Comparison of ENCODE assay signal across 18 cellular contexts in the genomic region with DNA sequence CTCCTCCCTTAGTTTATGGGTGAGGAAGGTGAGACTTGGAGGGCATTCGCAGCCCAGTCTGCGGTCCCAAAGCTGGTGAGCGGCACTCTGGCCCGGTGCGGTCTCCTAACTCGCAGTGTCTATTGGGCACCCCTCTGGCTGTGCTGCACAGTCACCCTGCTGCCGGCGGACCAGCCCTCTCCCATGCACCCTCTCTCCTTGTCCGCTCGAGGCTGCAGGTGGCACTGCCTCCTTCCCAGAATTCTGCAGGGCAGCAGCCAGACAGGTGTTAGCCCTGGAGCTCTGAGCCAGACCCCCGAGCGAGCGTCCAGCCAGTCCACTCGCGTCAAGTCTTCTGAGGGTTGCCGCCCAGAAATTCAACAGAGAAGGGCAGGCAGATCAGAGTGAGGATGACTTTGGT. TPM values are rescaled to one million over a fixed set of nuclear protein-coding genes. Genes with fewer than 3 reads are reported as not detected.
DNase-seq lines count a peak whose midpoint lies in the region; ATAC-seq and TF ChIP-seq lines count a peak whose summit lies in the region.
"Had no signal": no experiment of that assay in that cellular context is flagged by ENCODE, and none has a peak within 500 bp of the region (broad histone marks: within the 10 kb centered on the region; RNA-seq: fewer than 3 reads in every experiment).

No MANE protein-coding gene starts in this region.

- no peaks in the 10 kb centered on the region for H4K20me1 ChIP-seq in Karpas-422 (ENCODE audit: insufficient read depth, low read depth, low read length)

- peaks cover 93% of the 10 kb centered on the region for H3K36me3 Mint-ChIP-seq in activated T-cell treated with anti-CD3 and anti-CD28 coated beads, Interleukin-2, amount 50 U/mL, for 24 hours (ENCODE audit: low read depth)
- H3K36me3 Mint-ChIP-seq in CD8-positive, alpha-beta T cell: peaks cover 85% of the 10 kb centered on the region
- peaks cover 5 to 51% (median 21%) of the 10 kb centered on the region in 5 donors for H3K36me3 Mint-ChIP-seq in naive thymus-derived CD4-positive, alpha-beta T cell
- H3K36me3 Mint-ChIP-seq in endodermal cell (ENCODE audit: low read depth): peaks cover 70% of the 10 kb centered on the region

- H3K9ac ChIP-seq in Karpas-422 (ENCODE audit: low read length): no peak overlapping the region
- H3K9ac ChIP-seq in endodermal cell (ENCODE audit: extremely low read depth, low read length, poor library complexity, severe bottlenecking): no peak overlapping the region

- H3K4me2 ChIP-seq in Karpas-422 (ENCODE audit: low read depth, low read length, poor library complexity, severe bottlenecking): no peak overlapping the region
- H3K4me2 ChIP-seq: A549 had no signal

- peak overlapping the region; percentile 53 for H3K27ac Mint-ChIP-seq in activated T-cell treated with anti-CD3 and anti-CD28 coated beads, Interleukin-2, amount 50 U/mL, for 24 hours
- H3K27ac Mint-ChIP-seq in CD8-positive, alpha-beta T cell: peak overlapping the region; percentile 49
- peak overlapping the region in 5 of 9 donors; percentile 16 to 79 (median 51) for H3K27ac Mint-ChIP-seq in naive thymus-derived CD4-positive, alpha-beta T cell
- H3K27ac Mint-ChIP-seq in endodermal cell: no peak overlapping the region
- H3K27ac Mint-ChIP-seq: CD4-positive, alpha-beta T cell had no signal

- H3K9me3 ChIP-seq in CD8-positive, alpha-beta T cell (ENCODE audit: low read length): no peaks in the 10 kb centered on the region
- H3K9me3 ChIP-seq in naive thymus-derived CD4-positive, alpha-beta T cell (ENCODE audit: control insufficient read depth in 2 of 3, low read length in 3 of 3): no peaks in the 10 kb centered on the region
- H3K9me3 ChIP-seq in Karpas-422 (ENCODE audit: low read length) (no peaks in the 10 kb centered on the region), endodermal cell (ENCODE audit: control insufficient read depth, low read length) (no peaks in the 10 kb centered on the region)
- H3K9me3 ChIP-seq: A549 had no signal

- H3K9me3 Mint-ChIP-seq in activated T-cell treated with anti-CD3 and anti-CD28 coated beads, Interleukin-2, amount 50 U/mL, for 24 hours: no peaks in the 10 kb centered on the region
- H3K9me3 Mint-ChIP-seq in CD8-positive, alpha-beta T cell: no peaks in the 10 kb centered on the region
- H3K9me3 Mint-ChIP-seq in naive thymus-derived CD4-positive, alpha-beta T cell: no peaks in the 10 kb centered on the region
- no peaks in the 10 kb centered on the region for H3K9me3 Mint-ChIP-seq in endodermal cell
- H3K9me3 Mint-ChIP-seq: CD4-positive, alpha-beta T cell had no signal

- no peak overlapping the region for H3K4me3 ChIP-seq in CD8-positive, alpha-beta T cell (ENCODE audit: low read depth, low read length)
- H3K4me3 ChIP-seq in coronary artery (no peak overlapping the region), Karpas-422 (ENCODE audit: low read length) (no peak overlapping the region), endodermal cell (ENCODE audit: low read length) (no peak overlapping the region)
- no peak overlapping the region for H3K4me3 ChIP-seq in naive thymus-derived CD4-positive, alpha-beta T cell (ENCODE audit: low read length)
- H3K4me3 ChIP-seq: A549 had no signal

- WGBS in endodermal cell (ENCODE audit: insufficient coverage in 1 of 2, insufficient read length in 1 of 2), 2 experiments: 91 to 96% methylated on average over 12 to 16 of the region's 16 CpGs

- no peak for TF ChIP-seq CTCF in CD8-positive, alpha-beta T cell (IDR thresholded peaks at IDR 0.05)
- no peak for TF ChIP-seq CTCF in coronary artery (IDR thresholded peaks at IDR 0.05)
- TF ChIP-seq CTCF in endodermal cell (conservative IDR thresholded peaks at IDR 0.05): no peak

- peaks cover 51% of the 10 kb centered on the region for H3K36me3 ChIP-seq in CD8-positive, alpha-beta T cell (ENCODE audit: insufficient read depth, low read length)
- H3K36me3 ChIP-seq in naive thymus-derived CD4-positive, alpha-beta T cell (ENCODE audit: control insufficient read depth in 2 of 3, insufficient read depth in 3 of 3, low read length in 3 of 3): peaks cover 41 to 92% (median 70%) of the 10 kb centered on the region in 3 experiments
- peaks cover 41% of the 10 kb centered on the region; the same call in 1 of the 2 replicates for H3K36me3 ChIP-seq in Karpas-422 (ENCODE audit: insufficient read depth, low read length)
- peaks cover 61% of the 10 kb centered on the region for H3K36me3 ChIP-seq in endodermal cell (ENCODE audit: control insufficient read depth, insufficient read depth, low read length)

- POLR2A ChIA-PET in CD8-positive, alpha-beta T cell (lab: Charles Lee): no interaction called here
- POLR2A ChIA-PET in naive thymus-derived CD4-positive, alpha-beta T cell (lab: Charles Lee): no interaction called here

- no peaks in the 10 kb centered on the region for H3K27me3 ChIP-seq in CD8-positive, alpha-beta T cell (ENCODE audit: insufficient read depth, low read length)
- no peaks in the 10 kb centered on the region for H3K27me3 ChIP-seq in naive thymus-derived CD4-positive, alpha-beta T cell (ENCODE audit: control insufficient read depth in 2 of 2, insufficient read depth in 2 of 2, low read length in 2 of 2)
- H3K27me3 ChIP-seq in Karpas-422 (ENCODE audit: low read length) (no peaks in the 10 kb centered on the region), endodermal cell (ENCODE audit: control insufficient read depth, insufficient read depth, low read length, poor library complexity, severe bottlenecking) (no peaks in the 10 kb centered on the region)

- H3K27ac ChIP-seq in CD8-positive, alpha-beta T cell (ENCODE audit: low read depth, low read length): no peak overlapping the region
- H3K27ac ChIP-seq in coronary artery: no peak overlapping the region
- no peak overlapping the region for H3K27ac ChIP-seq in naive thymus-derived CD4-positive, alpha-beta T cell (ENCODE audit: low read depth, low read length)
- no peak overlapping the region for H3K27ac ChIP-seq in Karpas-422 (ENCODE audit: low read length)
- no peak overlapping the region for H3K27ac ChIP-seq in endodermal cell (ENCODE audit: low read depth, low read length)
- H3K27ac ChIP-seq: 22Rv1, A549, C4-2B had no signal

- no peak overlapping the region for H2AFZ ChIP-seq in Karpas-422 (ENCODE audit: low read length)

- no peaks in the 10 kb centered on the region for H3K27me3 Mint-ChIP-seq in activated T-cell treated with anti-CD3 and anti-CD28 coated beads, Interleukin-2, amount 50 U/mL, for 24 hours
- no peaks in the 10 kb centered on the region for H3K27me3 Mint-ChIP-seq in CD8-positive, alpha-beta T cell (ENCODE audit: low read depth)
- no peaks in the 10 kb centered on the region for H3K27me3 Mint-ChIP-seq in naive thymus-derived CD4-positive, alpha-beta T cell
- peaks cover 2% of the 10 kb centered on the region for H3K27me3 Mint-ChIP-seq in endodermal cell (ENCODE audit: insufficient read depth)
- H3K27me3 Mint-ChIP-seq: CD4-positive, alpha-beta T cell had no signal

- CTCF ChIA-PET in CD8-positive, alpha-beta T cell (lab: Charles Lee): no interaction called here
- CTCF ChIA-PET in naive thymus-derived CD4-positive, alpha-beta T cell (lab: Charles Lee): no interaction called here

- no peaks in the 10 kb centered on the region for H3K9me2 ChIP-seq in Karpas-422 (replicated peaks; ENCODE audit: insufficient read depth, low read length)

- intact Hi-C loops in CD8-positive, alpha-beta T cell (cut with DNase I, micrococcal nuclease): no loop called here
- intact Hi-C loops in naive thymus-derived CD4-positive, alpha-beta T cell (cut with micrococcal nuclease): no loop called here

- peak; percentile 23 for DNase-seq in activated T-cell treated with anti-CD3 and anti-CD28 coated beads, Interleukin-2, amount 50 U/mL, for 24 hours
- no peak for DNase-seq in activated T-cell treated with anti-CD3 and anti-CD28 coated beads, Interleukin-2, amount 50 U/mL, for 48 hours
- DNase-seq in CD8-positive, alpha-beta T cell: peak in 1 of 7 experiments; percentile 37
- DNase-seq in coronary artery (ENCODE audit: low spot score): peak; percentile 47
- DNase-seq in naive thymus-derived CD4-positive, alpha-beta T cell: no peak
- no peak for DNase-seq in Karpas-422
- DNase-seq in ecto neural progenitor cell (ENCODE audit: low spot score): no peak
- no peak for DNase-seq in endodermal cell
- DNase-seq: AML-193; CD4-positive, alpha-beta T cell; DMS153; DMS79; GDM1; GOT3; H7 had no signal

- ATAC-seq in CD8-positive, alpha-beta T cell: no peak
- no peak for ATAC-seq in naive thymus-derived CD4-positive, alpha-beta T cell
- ATAC-seq: A549 had no signal

- no peak overlapping the region for H3K4me3 Mint-ChIP-seq in activated T-cell treated with anti-CD3 and anti-CD28 coated beads, Interleukin-2, amount 50 U/mL, for 24 hours
- H3K4me3 Mint-ChIP-seq in CD8-positive, alpha-beta T cell: no peak overlapping the region
- no peak overlapping the region for H3K4me3 Mint-ChIP-seq in naive thymus-derived CD4-positive, alpha-beta T cell
- H3K4me3 Mint-ChIP-seq in endodermal cell: no peak overlapping the region
- H3K4me3 Mint-ChIP-seq: CD4-positive, alpha-beta T cell had no signal

- H3K4me1 Mint-ChIP-seq in activated T-cell treated with anti-CD3 and anti-CD28 coated beads, Interleukin-2, amount 50 U/mL, for 24 hours (ENCODE audit: low read depth): no peaks in the 10 kb centered on the region
- no peaks in the 10 kb centered on the region for H3K4me1 Mint-ChIP-seq in CD8-positive, alpha-beta T cell (ENCODE audit: low read depth)
- peaks cover 0 to 2% (median 0%) of the 10 kb centered on the region in 7 donors for H3K4me1 Mint-ChIP-seq in naive thymus-derived CD4-positive, alpha-beta T cell
- H3K4me1 Mint-ChIP-seq in endodermal cell: peaks cover 7% of the 10 kb centered on the region

- H3K4me1 ChIP-seq in CD8-positive, alpha-beta T cell (ENCODE audit: insufficient read depth, low read length): no peaks in the 10 kb centered on the region
- H3K4me1 ChIP-seq in naive thymus-derived CD4-positive, alpha-beta T cell (ENCODE audit: control insufficient read depth in 2 of 2, insufficient read depth in 2 of 2, low read length in 2 of 2): no peaks in the 10 kb centered on the region
- H3K4me1 ChIP-seq in Karpas-422 (ENCODE audit: low read length) (no peaks in the 10 kb centered on the region), endodermal cell (ENCODE audit: control insufficient read depth, insufficient read depth, low read length) (peaks cover 4% of the 10 kb centered on the region)
- H3K4me1 ChIP-seq: A549 had no signal

- H3K79me2 ChIP-seq in Karpas-422 (ENCODE audit: low read length): no peaks in the 10 kb centered on the region

RNA-seq across cellular contexts. Expression of a gene that starts 56.8 kb away (rescaled TPM):
- total RNA-seq in CD8-positive, alpha-beta T cell: 100 to 1,000 TPM; 359 TPM
- 100 to 1,000 TPM; 252 to 310 (median 273) TPM for total RNA-seq in naive thymus-derived CD4-positive, alpha-beta T cell
- polyA plus RNA-seq in naive thymus-derived CD4-positive, alpha-beta T cell: 10 to 100 TPM; 28.9 to 39.8 TPM
- total RNA-seq in Karpas-422 (2014; rRNA removed; shearing (Covaris generic); ENCODE audit: low replicate concordance): 240 and 340 TPM in 2 replicates
- total RNA-seq in endodermal cell: 100 to 1,000 TPM; 438 to 443 TPM
- polyA plus RNA-seq in endodermal cell (2013, experiment 1 of 2): 270 TPM
- 306 TPM for polyA plus RNA-seq in endodermal cell (2013, experiment 2 of 2)

Comparison
In these comparisons a context has a peak if more than half of its experiments do, and no peak if none do; other contexts are left out.
1. DNase-seq: peak in activated T-cell treated with anti-CD3 and anti-CD28 coated beads, Interleukin-2, amount 50 U/mL, for 24 hours (single experiment) and coronary artery (single experiment); none in activated T-cell treated with anti-CD3 and anti-CD28 coated beads, Interleukin-2, amount 50 U/mL, for 48 hours (0 of 2), naive thymus-derived CD4-positive, alpha-beta T cell (0 of 9), Karpas-422 (single experiment), ecto neural progenitor cell (single experiment) and endodermal cell (single experiment).